In genomic region chr2:120863173-120863545, GRCh38 we compare ENCODE assay signal across 1 cellular context.
TF ChIP-seq lines count a peak whose summit lies in the region.

No MANE protein-coding gene starts in this region.

TF ChIP-seq in HCT116, 20 proteins besides CTCF, POLR2A, EP300 and RAD21 (continued from another document):
- no peak for TF ChIP-seq REST (IDR thresholded peaks at IDR 0.05; ENCODE audit: low read depth)
- no peak for TF ChIP-seq CEBPB (IDR thresholded peaks at IDR 0.05; ENCODE audit: low read depth)
- no peak for TF ChIP-seq EZH2phosphoT487 (IDR thresholded peaks at IDR 0.05; ENCODE audit: borderline replicate concordance)
- no peak for TF ChIP-seq FOSL1 (IDR thresholded peaks at IDR 0.05; ENCODE audit: low read depth)
